In genomic region chr7:6159097-6159483, GRCh38 we compare ENCODE assay signal across 19 cellular contexts. TPM values are rescaled to one million over a fixed set of nuclear protein-coding genes. Genes with fewer than 3 reads are reported as not detected.
DNase-seq lines count a peak whose midpoint lies in the region; ATAC-seq, FAIRE-seq and TF ChIP-seq lines count a peak whose summit lies in the region.
"Had no signal": no experiment of that assay in that cellular context is flagged by ENCODE, and none has a peak within 500 bp of the region (broad histone marks: within the 10 kb centered on the region; RNA-seq: fewer than 3 reads in every experiment).

No MANE protein-coding gene starts in this region.

- no peak overlapping the region for H3K14ac ChIP-seq in IMR-90 (replicated peaks; ENCODE audit: low read depth, low read length)

- no peak for FAIRE-seq in frontal cortex (lab: Jason Lieb, UNC)
- FAIRE-seq: kidney had no signal

- H3K36me3 ChIP-seq in BE2C (peaks cover 71% of the 10 kb centered on the region), IMR-90 (ENCODE audit: control insufficient read depth, insufficient read depth, low read length) (peaks cover 58% of the 10 kb centered on the region)

- no peak overlapping the region for H2AFZ ChIP-seq in IMR-90 (replicated peaks; ENCODE audit: low read length, poor library complexity)

- no peak overlapping the region for H3K23ac ChIP-seq in IMR-90 (ENCODE audit: low read depth, low read length)

- H2BK15ac ChIP-seq in IMR-90 (ENCODE audit: low read depth, low read length), result no peak overlapping the region

- BruUV-seq in IMR-90 (replicated peaks; lab: Mats Ljungman, UMichigan), result no TSS peak

- no peaks in the 10 kb centered on the region; the same call in 1 of the 2 replicates for H4K20me1 ChIP-seq in IMR-90 (ENCODE audit: insufficient read depth, low read length)

- no peaks in the 10 kb centered on the region for H3K9me1 ChIP-seq in IMR-90 (ENCODE audit: insufficient read depth, low read length)

- CTCF ChIA-PET in IMR-90 (lab: Yijun Ruan, JAX), result interaction anchor here (1.6 to 1.7 kb wide), 2 partner anchors 162 to 164 kb away, joined by 6 to 15 read pairs; no protein-coding TSS in a partner anchor

- peak overlapping the region; percentile 50 for H3K27ac Mint-ChIP-seq in neural crest cell (ENCODE audit: unreplicated experiment)
- H3K27ac Mint-ChIP-seq: activated CD4-positive, alpha-beta T cell treated with anti-CD3 and anti-CD28 coated beads, Interleukin-2, amount 10 ng/mL, durations not matched to agents 24 days and 14 days; memory B cell had no signal

- peaks cover 6% of the 10 kb centered on the region for H3K4me1 Mint-ChIP-seq in neural crest cell
- H3K4me1 Mint-ChIP-seq: memory B cell had no signal

- H3K18ac ChIP-seq in IMR-90 (ENCODE audit: low read depth, low read length), result no peak overlapping the region

- H3K56ac ChIP-seq in IMR-90 (ENCODE audit: extremely low read depth, insufficient read depth, low read length), result no peak overlapping the region

- TF ChIP-seq CTCF in BE2C (IDR thresholded peaks at IDR 0.05; ENCODE audit: low read depth, low read length) (no peak), IMR-90 (conservative IDR thresholded peaks at IDR 0.05; ENCODE audit: low read depth, low read length) (no peak), dorsolateral prefrontal cortex (IDR thresholded peaks at IDR 0.05 in 54 of 56, conservative IDR thresholded peaks at IDR 0.05 in 2 of 56; ENCODE audit: low read depth in 1 of 56, partially characterized antibody in 56 of 56) (no peak), neural crest cell (conservative IDR thresholded peaks at IDR 0.05) (no peak)

- ATAC-seq in IMR-90 (ENCODE audit: low read depth) (no peak), GM21390 (IDR thresholded peaks at IDR 0.05; ENCODE audit: unreplicated experiment) (no peak)
- ATAC-seq: naive thymus-derived CD8-positive, alpha-beta T cell had no signal

- no peaks in the 10 kb centered on the region for H3K27me3 Mint-ChIP-seq in neural crest cell (ENCODE audit: low read depth)
- H3K27me3 Mint-ChIP-seq: activated CD4-positive, alpha-beta T cell treated with anti-CD3 and anti-CD28 coated beads, Interleukin-2, amount 10 ng/mL, durations not matched to agents 24 days and 14 days; memory B cell; naive thymus-derived CD8-positive, alpha-beta T cell had no signal

- no peak overlapping the region for H3K9ac ChIP-seq in IMR-90 (ENCODE audit: low read depth, low read length)
- H3K9ac ChIP-seq: KMS-11 had no signal

- H3K9me3 ChIP-seq in BE2C (no peaks in the 10 kb centered on the region), IMR-90 (ENCODE audit: control insufficient read depth, insufficient read depth, low read length) (no peaks in the 10 kb centered on the region)
- H3K9me3 ChIP-seq: testis had no signal

- H2BK120ac ChIP-seq in IMR-90 (ENCODE audit: low read depth, low read length), result no peak overlapping the region

- H3K27me3 ChIP-seq in BE2C (no peaks in the 10 kb centered on the region), IMR-90 (ENCODE audit: control insufficient read depth, insufficient read depth, low read length) (no peaks in the 10 kb centered on the region), dorsolateral prefrontal cortex (no peaks in the 10 kb centered on the region)
- H3K27me3 ChIP-seq: testis had no signal

- peaks cover 4 to 27% of the 10 kb centered on the region in 2 experiments; a peak in 2 of 4 replicates for H3K79me1 ChIP-seq in IMR-90 (ENCODE audit: low read depth in 1 of 2, low read length in 2 of 2)

- peak; percentile 48 for DNase-seq in BE2C
- DNase-seq in IMR-90, result peak; percentile 5
- DNase-seq in dorsolateral prefrontal cortex, result no peak
- DNase-seq in neural crest cell (ENCODE audit: low read depth, low spot score), result no peak
- no peak for DNase-seq in frontal cortex (ENCODE audit: low spot score in 2 of 2)
- no peak for DNase-seq in DMS114 treated with DMSO at 0.1 percent for 48 hours (lab: John Stamatoyannopoulos, UW; ENCODE audit: unreplicated experiment)
- no peak for DNase-seq in NCI-H82 treated with DMSO at 0.1 percent for 48 hours (lab: John Stamatoyannopoulos, UW; ENCODE audit: unreplicated experiment)
- DNase-seq: activated CD4-positive, alpha-beta T cell treated with anti-CD3 and anti-CD28 coated beads, Interleukin-2, amount 10 ng/mL, durations not matched to agents 24 days and 14 days; activated gamma-delta T cell treated with Interleukin-2 at 50 U/mL for 16 hours; DMS153; kidney; naive thymus-derived CD8-positive, alpha-beta T cell; NCI-H187 treated with DMSO at 0.1 percent for 48 hours; NCI-H446 treated with DMSO at 0.1 percent for 48 hours; stimulated activated CD8-positive, alpha-beta memory T cell treated with anti-CD3 and anti-CD28 coated beads, Interleukin-4, amount 100 ng/mL, for 48 hours; testis had no signal

- intact Hi-C loops in IMR-90 (cut with micrococcal nuclease), result loop anchor here (10.0 kb wide), 1 partner anchor 276 kb away; no protein-coding TSS in a partner anchor
- intact Hi-C loops in dorsolateral prefrontal cortex (cut with DNase I), result loop anchor here in 1 of 2 donors (2.0 kb wide), 1 partner anchor 164 kb away; no protein-coding TSS in a partner anchor

- H4K8ac ChIP-seq in IMR-90 (ENCODE audit: low read depth in 2 of 2, low read length in 2 of 2), result no peak overlapping the region

- no peak overlapping the region for H2BK20ac ChIP-seq in IMR-90 (ENCODE audit: low read depth, low read length)

- no peak overlapping the region for H4K91ac ChIP-seq in IMR-90 (ENCODE audit: insufficient read depth, low read depth, low read length)

- no peak overlapping the region for H2AK9ac ChIP-seq in IMR-90 (replicated peaks; ENCODE audit: low read depth, low read length, poor library complexity)

- no peak overlapping the region for H3K4me3 Mint-ChIP-seq in neural crest cell
- H3K4me3 Mint-ChIP-seq: activated CD4-positive, alpha-beta T cell treated with anti-CD3 and anti-CD28 coated beads, Interleukin-2, amount 10 ng/mL, durations not matched to agents 24 days and 14 days; memory B cell; naive thymus-derived CD8-positive, alpha-beta T cell had no signal

- TF ChIP-seq POLR2A in IMR-90 (IDR thresholded peaks at IDR 0.05; ENCODE audit: low read depth, low read length), result no peak

- POLR2A ChIA-PET in IMR-90 (lab: Charles Lee; ENCODE audit: unreplicated experiment), result no interaction called here

- dilution Hi-C loops in IMR-90 (cut with HindIII; ENCODE audit: low sequenced_read_pairs, unreplicated experiment), result no loop called here

- H2BK5ac ChIP-seq in IMR-90 (ENCODE audit: low read depth, low read length, poor library complexity, severe bottlenecking), result no peak overlapping the region

- H3K27ac ChIP-seq in IMR-90 (ENCODE audit: insufficient read depth, low read length), result no peak overlapping the region
- peak overlapping the region in 57 of 59 donors; percentile 16 to 90 (median 76) for H3K27ac ChIP-seq in dorsolateral prefrontal cortex
- H3K27ac ChIP-seq: KMS-11, testis had no signal

- in situ Hi-C loops in IMR-90 (cut with MboI; ENCODE audit: low sequenced_read_pairs), result no loop called here

- no peak overlapping the region for H3K4ac ChIP-seq in IMR-90 (ENCODE audit: low read depth, low read length)

- H4K5ac ChIP-seq in IMR-90 (ENCODE audit: low read depth, low read length), result no peak overlapping the region

- H3K36me3 Mint-ChIP-seq in neural crest cell (ENCODE audit: low read depth), result peaks cover 15% of the 10 kb centered on the region

- no peak for TF ChIP-seq RAD21 in IMR-90 (IDR thresholded peaks at IDR 0.05; ENCODE audit: low read length)

- H3K4me2 ChIP-seq in IMR-90 (ENCODE audit: low read depth, low read length), result no peak overlapping the region
- H3K4me2 ChIP-seq: KMS-11 had no signal

- 92% methylated on average over 6 of the region's 11 CpGs; no CpG with 5 or more reads in 1 of the 2 experiments for WGBS in IMR-90 (ENCODE audit: extremely low coverage in 2 of 2, insufficient read length in 1 of 2), 2 experiments

- H2AK5ac ChIP-seq in IMR-90 (ENCODE audit: low read depth, low read length), result no peak overlapping the region

- no peaks in the 10 kb centered on the region for H3K9me3 Mint-ChIP-seq in neural crest cell
- H3K9me3 Mint-ChIP-seq: activated CD4-positive, alpha-beta T cell treated with anti-CD3 and anti-CD28 coated beads, Interleukin-2, amount 10 ng/mL, durations not matched to agents 24 days and 14 days; memory B cell; naive thymus-derived CD8-positive, alpha-beta T cell had no signal

- no peak overlapping the region for H3K4me3 ChIP-seq in BE2C (ENCODE audit: low read depth, low read length)
- no peak overlapping the region for H3K4me3 ChIP-seq in IMR-90 (ENCODE audit: insufficient read depth, low read depth, low read length)
- peak overlapping the region in 5 of 59 donors; percentile 1 to 24 (median 19) for H3K4me3 ChIP-seq in dorsolateral prefrontal cortex
- H3K4me3 ChIP-seq: testis had no signal

- H3K4me1 ChIP-seq in BE2C, result peaks cover 21% of the 10 kb centered on the region
- peaks cover 1% of the 10 kb centered on the region for H3K4me1 ChIP-seq in IMR-90 (ENCODE audit: control insufficient read depth, insufficient read depth, low read length)

TF ChIP-seq in IMR-90, 13 proteins besides CTCF, POLR2A, EP300 and RAD21 (continues in another document):
- no peak for TF ChIP-seq RFX5 (IDR thresholded peaks at IDR 0.05; ENCODE audit: low read depth, low read length)
- no peak for TF ChIP-seq FOS (IDR thresholded peaks at IDR 0.05; ENCODE audit: low read depth, low read length)
- TF ChIP-seq CEBPB (IDR thresholded peaks at IDR 0.05; ENCODE audit: low read depth, low read length), result no peak
- no peak for TF ChIP-seq MAZ (IDR thresholded peaks at IDR 0.05; ENCODE audit: borderline replicate concordance, low read depth, low read length)
- TF ChIP-seq, protein P1, sequence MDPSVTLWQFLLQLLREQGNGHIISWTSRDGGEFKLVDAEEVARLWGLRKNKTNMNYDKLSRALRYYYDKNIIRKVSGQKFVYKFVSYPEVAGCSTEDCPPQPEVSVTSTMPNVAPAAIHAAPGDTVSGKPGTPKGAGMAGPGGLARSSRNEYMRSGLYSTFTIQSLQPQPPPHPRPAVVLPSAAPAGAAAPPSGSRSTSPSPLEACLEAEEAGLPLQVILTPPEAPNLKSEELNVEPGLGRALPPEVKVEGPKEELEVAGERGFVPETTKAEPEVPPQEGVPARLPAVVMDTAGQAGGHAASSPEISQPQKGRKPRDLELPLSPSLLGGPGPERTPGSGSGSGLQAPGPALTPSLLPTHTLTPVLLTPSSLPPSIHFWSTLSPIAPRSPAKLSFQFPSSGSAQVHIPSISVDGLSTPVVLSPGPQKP (IDR thresholded peaks at IDR 0.05; ENCODE audit: borderline replicate concordance, low read depth, low read length), result no peak
- TF ChIP-seq MXI1 (IDR thresholded peaks at IDR 0.05; ENCODE audit: borderline replicate concordance, low read depth, low read length), result no peak
- no peak for TF ChIP-seq BHLHE40 (IDR thresholded peaks at IDR 0.05; ENCODE audit: low read depth, low read length)
- no peak for TF ChIP-seq CHD1 (IDR thresholded peaks at IDR 0.05; ENCODE audit: low read depth, low read length)

RNA-seq across cellular contexts. Expression of gene USP42, which starts 54.3 kb away (rescaled TPM):
- 16.3 TPM for polyA plus RNA-seq in BE2C (2012; ENCODE audit: insufficient read depth, insufficient read length, low read depth)
- total RNA-seq in IMR-90 (2012; rRNA removed) (1.8 and 2.2 TPM in 2 replicates), dorsolateral prefrontal cortex (10 to 100 TPM; 10.8 to 20.1 (median 14.7) TPM), neural crest cell (23.2 and 24.7 TPM in 2 replicates), frontal cortex (14.3 TPM)
- 4.0 TPM in 2 replicates for polyA plus RNA-seq in IMR-90 (2012; rRNA removed)
- polyA plus RNA-seq in IMR-90 (2012; cell fraction: cytosol; rRNA removed), result 3.2 and 3.8 TPM in 2 replicates
- 10.8 and 11.7 TPM in 2 replicates for polyA plus RNA-seq in IMR-90 (2012; cell fraction: nucleus; rRNA removed; ENCODE audit: low replicate concordance)

Comparison
In these comparisons a context has a peak if more than half of its experiments do, and no peak if none do; other contexts are left out.
1. DNase-seq: peak in BE2C (single experiment) and IMR-90 (single experiment); none in dorsolateral prefrontal cortex (0 of 10), neural crest cell (single experiment), frontal cortex (0 of 2), DMS114 treated with DMSO at 0.1 percent for 48 hours (single experiment) and NCI-H82 treated with DMSO at 0.1 percent for 48 hours (single experiment).